ENCODE assay signal across 27 cellular contexts in the genomic region with DNA sequence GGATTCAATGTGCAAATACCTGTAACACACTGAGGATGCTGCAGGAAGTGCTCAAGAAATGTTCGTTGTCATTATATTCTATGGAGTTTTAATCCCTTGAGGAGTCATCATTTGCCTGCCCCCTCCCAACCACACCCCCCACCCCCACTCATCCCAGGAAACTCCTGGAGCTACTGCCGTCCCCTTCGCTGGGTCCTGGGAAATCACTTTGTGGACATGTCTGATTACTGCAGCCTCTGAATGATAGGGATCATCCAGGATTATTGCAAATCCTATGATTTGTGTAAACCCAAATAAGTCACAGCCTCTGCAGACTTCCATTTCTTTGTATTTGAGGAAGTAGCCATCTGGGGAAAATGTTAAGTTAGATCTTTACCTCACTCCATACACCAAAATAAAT.
"Had no signal": no experiment of that assay in that cellular context is flagged by ENCODE, and none has a peak within 500 bp of the region (broad histone marks: within the 10 kb centered on the region; RNA-seq: fewer than 3 reads in every experiment).

No MANE protein-coding gene starts in this region.

- H3K4me3 ChIP-seq: neural progenitor cell, ovary, psoas muscle, right lobe of liver, sigmoid colon, stomach, thoracic aorta, thyroid gland, tibial nerve, vagina had no signal

- ATAC-seq: natural killer cell; psoas muscle; right cardiac atrium; right lobe of liver; stimulated activated effector memory CD8-positive, alpha-beta T cell treated with anti-CD3 and anti-CD28 coated beads, Interleukin-12 subunit alpha, Interleukin-12 subunit beta, amount 100 ng/mL, for 72 hours; stimulated activated naive B cell treated with anti-CD40 and anti-IgM and Interleukin-4, amounts not matched to agents 10 μg/mL and 1 μg/mL and 100 μg/mL, for 72 hours had no signal

- H3K27ac Mint-ChIP-seq: natural killer cell; nephron; neural progenitor cell; progenitor cell of endocrine pancreas; stimulated activated effector memory CD8-positive, alpha-beta T cell treated with anti-CD3 and anti-CD28 coated beads, Interleukin-12 subunit alpha, Interleukin-12 subunit beta, amount 100 ng/mL, for 72 hours; stimulated activated naive B cell treated with anti-CD40 and anti-IgM and Interleukin-4, amounts not matched to agents 10 μg/mL and 1 μg/mL and 100 μg/mL, for 72 hours; stimulated activated naive CD8-positive, alpha-beta T cell treated with anti-CD3 and anti-CD28 coated beads, Interleukin-15, Interleukin-2, amounts not matched to agents 100 ng/mL and 50 ng/mL, for 24 hours; type B pancreatic cell had no signal

- H3K4me1 ChIP-seq: parathyroid adenoma, psoas muscle, right lobe of liver, sigmoid colon, stomach, thyroid gland, tibial nerve, vagina had no signal

- H3K27me3 ChIP-seq: ovary, right lobe of liver, thyroid gland, vagina had no signal

- DNase-seq: natural killer cell; occipital lobe; ovary; posterior cingulate gyrus; psoas muscle; right cardiac atrium; right lobe of liver; sigmoid colon; small intestine; stimulated activated CD4-positive, alpha-beta T cell treated with anti-CD3 and anti-CD28 coated beads, Interleukin-15, amount 100 ng/mL, for 24 hours; stimulated activated CD4-positive, alpha-beta T cell treated with anti-CD3 and anti-CD28 coated beads, Interleukin-2, amount 100 ng/mL, for 24 hours; stimulated activated CD4-positive, alpha-beta T cell treated with anti-CD3 and anti-CD28 coated beads, Interleukin-2, amount 100 ng/mL, for 48 hours; stimulated activated CD4-positive, alpha-beta T cell treated with anti-CD3 and anti-CD28 coated beads, Interleukin-4, amount 100 ng/mL, for 24 hours; stimulated activated naive B cell treated with anti-CD40 and anti-IgM and Interleukin-4, amounts not matched to agents 10 μg/mL and 1 μg/mL and 100 μg/mL, for 72 hours; stimulated activated naive CD4-positive, alpha-beta T cell treated with Interleukin-2 at 50 U/mL for 16 hours; stomach; thyroid gland had no signal

- H3K36me3 ChIP-seq: neural progenitor cell, ovary, right lobe of liver, sigmoid colon, stomach, thoracic aorta, thyroid gland, tibial nerve, vagina had no signal

- H3K4me1 Mint-ChIP-seq: natural killer cell; stimulated activated effector memory CD8-positive, alpha-beta T cell treated with anti-CD3 and anti-CD28 coated beads, Interleukin-12 subunit alpha, Interleukin-12 subunit beta, amount 100 ng/mL, for 72 hours; stimulated activated naive B cell treated with anti-CD40 and anti-IgM and Interleukin-4, amounts not matched to agents 10 μg/mL and 1 μg/mL and 100 μg/mL, for 72 hours had no signal

- H3K36me3 Mint-ChIP-seq: natural killer cell; neural progenitor cell; stimulated activated effector memory CD8-positive, alpha-beta T cell treated with anti-CD3 and anti-CD28 coated beads, Interleukin-12 subunit alpha, Interleukin-12 subunit beta, amount 100 ng/mL, for 72 hours; stimulated activated naive B cell treated with anti-CD40 and anti-IgM and Interleukin-4, amounts not matched to agents 10 μg/mL and 1 μg/mL and 100 μg/mL, for 72 hours; type B pancreatic cell had no signal

- H3K27ac ChIP-seq: neural progenitor cell, ovary, parathyroid adenoma, psoas muscle, right lobe of liver, sigmoid colon, stomach, thoracic aorta, thyroid gland, tibial nerve, vagina had no signal

- H3K4me3 Mint-ChIP-seq: natural killer cell; nephron; neural progenitor cell; stimulated activated effector memory CD8-positive, alpha-beta T cell treated with anti-CD3 and anti-CD28 coated beads, Interleukin-12 subunit alpha, Interleukin-12 subunit beta, amount 100 ng/mL, for 72 hours; stimulated activated naive B cell treated with anti-CD40 and anti-IgM and Interleukin-4, amounts not matched to agents 10 μg/mL and 1 μg/mL and 100 μg/mL, for 72 hours; stimulated activated naive CD8-positive, alpha-beta T cell treated with anti-CD3 and anti-CD28 coated beads, Interleukin-15, Interleukin-2, amounts not matched to agents 100 ng/mL and 50 ng/mL, for 24 hours; type B pancreatic cell had no signal

- H3K9me3 Mint-ChIP-seq: natural killer cell; nephron; neural progenitor cell; stimulated activated effector memory CD8-positive, alpha-beta T cell treated with anti-CD3 and anti-CD28 coated beads, Interleukin-12 subunit alpha, Interleukin-12 subunit beta, amount 100 ng/mL, for 72 hours; stimulated activated naive B cell treated with anti-CD40 and anti-IgM and Interleukin-4, amounts not matched to agents 10 μg/mL and 1 μg/mL and 100 μg/mL, for 72 hours; stimulated activated naive CD8-positive, alpha-beta T cell treated with anti-CD3 and anti-CD28 coated beads, Interleukin-15, Interleukin-2, amounts not matched to agents 100 ng/mL and 50 ng/mL, for 24 hours; type B pancreatic cell had no signal

- H3K9me3 ChIP-seq: ovary, psoas muscle, right lobe of liver, sigmoid colon, stomach, thoracic aorta, thyroid gland, tibial nerve, vagina had no signal
